Comparison of ENCODE assay signal across 28 cellular contexts in genomic region chr18:71027531-71027930, GRCh38.
"Had no signal": no experiment of that assay in that cellular context is flagged by ENCODE, and none has a peak within 500 bp of the region (broad histone marks: within the 10 kb centered on the region; RNA-seq: fewer than 3 reads in every experiment).

No MANE protein-coding gene starts in this region.

- ATAC-seq: activated CD8-positive, alpha-beta T cell treated with anti-CD3 and anti-CD28 coated beads, Interleukin-2, amount 10 ng/mL, durations not matched to agents 7 days and 5 days; activated naive CD4-positive, alpha-beta T cell treated with anti-CD3 and anti-CD28 coated beads, Interleukin-2, amount 50 U/mL, for 72 hours; body of pancreas; K562; Panc1 had no signal

- DNase-seq: activated CD4-positive, alpha-beta T cell treated with anti-CD3 and anti-CD28 coated beads, Interleukin-2, amount 10 ng/mL, durations not matched to agents 7 days and 5 days; activated CD4-positive, alpha-beta T cell treated with anti-CD3 and anti-CD28 coated beads, Interleukin-2, amount 50 U/mL, for 48 hours; activated CD4-positive, CD25-positive, alpha-beta regulatory T cell; activated CD8-positive, alpha-beta T cell treated with anti-CD3 and anti-CD28 coated beads, Interleukin-2, amount 10 ng/mL, durations not matched to agents 7 days and 5 days; activated gamma-delta T cell; activated naive CD4-positive, alpha-beta T cell treated with Interleukin-2 at 50 U/mL for 16 hours; activated T-cell treated with anti-CD3 and anti-CD28 coated beads, Interleukin-2, amount 50 U/mL, for 24 hours; adrenal gland; body of pancreas; NCI-H1105; NCI-H1417 treated with DMSO at 0.1 percent for 48 hours; NCI-H187 treated with DMSO at 0.1 percent for 48 hours; NCI-H2081; NCI-H345; NCI-H524 treated with DMSO at 0.1 percent for 48 hours; SHP77 treated with DMSO at 0.1 percent for 48 hours; SW 1271; T-helper 1 cell; T-helper 2 cell; T-helper 9 cell had no signal

- H3K4me3 ChIP-seq: adrenal gland, body of pancreas, breast epithelium, K562, SJSA1 had no signal

- H3K27me3 Mint-ChIP-seq: activated CD4-positive, alpha-beta T cell treated with anti-CD3 and anti-CD28 coated beads, Interleukin-2, amount 10 ng/mL, durations not matched to agents 7 days and 5 days; activated T-cell treated with anti-CD3 and anti-CD28 coated beads, Interleukin-2, amount 50 U/mL, for 24 hours had no signal

- H3K27me3 ChIP-seq: adrenal gland, body of pancreas, breast epithelium, SJSA1 had no signal

- H3K4me1 ChIP-seq: adrenal gland, body of pancreas, breast epithelium, SJSA1 had no signal

- H3K36me3 ChIP-seq: adrenal gland, breast epithelium, SJSA1 had no signal

- H3K9me3 Mint-ChIP-seq: activated T-cell treated with anti-CD3 and anti-CD28 coated beads, Interleukin-2, amount 50 U/mL, for 24 hours had no signal

- H3K4me3 Mint-ChIP-seq: activated CD4-positive, alpha-beta T cell treated with anti-CD3 and anti-CD28 coated beads, Interleukin-2, amount 10 ng/mL, durations not matched to agents 7 days and 5 days; activated CD8-positive, alpha-beta T cell treated with anti-CD3 and anti-CD28 coated beads, Interleukin-2, amount 10 ng/mL, durations not matched to agents 7 days and 5 days; activated T-cell treated with anti-CD3 and anti-CD28 coated beads, Interleukin-2, amount 50 U/mL, for 24 hours had no signal

- FAIRE-seq: astrocyte, K562 had no signal

- H3K27ac Mint-ChIP-seq: activated CD4-positive, alpha-beta T cell treated with anti-CD3 and anti-CD28 coated beads, Interleukin-2, amount 10 ng/mL, durations not matched to agents 7 days and 5 days; activated CD8-positive, alpha-beta T cell treated with anti-CD3 and anti-CD28 coated beads, Interleukin-2, amount 10 ng/mL, durations not matched to agents 7 days and 5 days; activated naive CD4-positive, alpha-beta T cell treated with anti-CD3 and anti-CD28 coated beads, Interleukin-2, amount 50 U/mL, for 72 hours; activated T-cell treated with anti-CD3 and anti-CD28 coated beads, Interleukin-2, amount 50 U/mL, for 24 hours; activated T-helper 2 cell treated with anti-CD3 and anti-CD28 coated beads, Interferon-gamma antibody, Interleukin-2, Interleukin-4, amounts not matched to agents 10 μg/mL and 5 μg/mL and 100 μg/mL, durations not matched to agents 14 hours and 24 hours and 36 hours had no signal

- H3K9me3 ChIP-seq: adrenal gland, body of pancreas, SJSA1 had no signal

- H3K4me1 Mint-ChIP-seq: activated CD4-positive, alpha-beta T cell treated with anti-CD3 and anti-CD28 coated beads, Interleukin-2, amount 10 ng/mL, durations not matched to agents 7 days and 5 days had no signal

- H3K27ac ChIP-seq: adrenal gland, body of pancreas, breast epithelium, SJSA1, VCaP had no signal
